9 cellular contexts compared by ENCODE assay signal in genomic region chr11:10792385-10793068, GRCh38. TPM values are rescaled to one million over a fixed set of nuclear protein-coding genes. Genes with fewer than 3 reads are reported as not detected.
DNase-seq lines count a peak whose midpoint lies in the region; FAIRE-seq and TF ChIP-seq lines count a peak whose summit lies in the region.
"Had no signal": no experiment of that assay in that cellular context is flagged by ENCODE, and none has a peak within 500 bp of the region (broad histone marks: within the 10 kb centered on the region; RNA-seq: fewer than 3 reads in every experiment).

No MANE protein-coding gene starts in this region.

- H4K20me1 ChIP-seq in MM.1S (ENCODE audit: insufficient read depth, low read length): no peaks in the 10 kb centered on the region

- no peaks in the 10 kb centered on the region for H3K9me2 ChIP-seq in MM.1S (replicated peaks; ENCODE audit: insufficient read depth, low read length)

- no peak overlapping the region for H3K9ac ChIP-seq in MM.1S (ENCODE audit: low read length)

- H3K36me3 ChIP-seq in MM.1S (replicated peaks; ENCODE audit: insufficient read depth, low read length): peaks cover 5% of the 10 kb centered on the region

- no peak for TF ChIP-seq POLR2A in H54 (IDR thresholded peaks at IDR 0.05; ENCODE audit: low read depth, low read length)

- no peaks in the 10 kb centered on the region for H3K9me3 ChIP-seq in MM.1S (replicated peaks; ENCODE audit: insufficient read depth, low read length)

- intact Hi-C loops in cardiac septum (cut with DNase I): loop anchor here (2.0 to 5.0 kb wide), 2 partner anchors 140 to 230 kb away; no protein-coding TSS in a partner anchor

- H3K27ac ChIP-seq in MM.1S (ENCODE audit: low read length): no peak overlapping the region
- H3K27ac ChIP-seq: skin epidermis had no signal

- FAIRE-seq in H54 (lab: Jason Lieb, UNC): no peak

- in situ Hi-C loops in G401 (cut with HindIII; ENCODE audit: low sequenced_read_pairs): no loop called here

- H2AFZ ChIP-seq in MM.1S (ENCODE audit: low read length): peak overlapping the region; percentile 41

- H3F3A ChIP-seq in MM.1S (ENCODE audit: insufficient read depth, low read length): peaks cover 23% of the 10 kb centered on the region

- H3K27me3 ChIP-seq in MM.1S (replicated peaks; ENCODE audit: insufficient read depth, low read length): no peaks in the 10 kb centered on the region

- H3K4me1 ChIP-seq in MM.1S (ENCODE audit: low read length): no peaks in the 10 kb centered on the region

- no peaks in the 10 kb centered on the region for H3K79me2 ChIP-seq in MM.1S (ENCODE audit: low read length)

- H3K4me2 ChIP-seq in MM.1S (ENCODE audit: low read depth, low read length): peak overlapping the region; percentile 65

- TF ChIP-seq CTCF in MM.1S (IDR thresholded peaks at IDR 0.05; ENCODE audit: low read length): peak; percentile 95

- peak overlapping the region; percentile 12; the same call in 1 of the 2 replicates for H3K4me3 ChIP-seq in MM.1S (ENCODE audit: low read length)
- H3K4me3 ChIP-seq: skin epidermis had no signal

- DNase-seq in G401 (ENCODE audit: low spot score) (peak; percentile 66), H54 (ENCODE audit: insufficient read length, low spot score) (peak; percentile 84), MM.1S (peak; percentile 79), SKM-1 treated with dmso at 0.1 percent for 144 hours (lab: John Stamatoyannopoulos, UW; ENCODE audit: unreplicated experiment) (peak; percentile 72), cardiac septum (ENCODE audit: low spot score) (peak; percentile 94), putamen (ENCODE audit: low spot score) (peak; percentile 42), GOT3 (lab: John Stamatoyannopoulos, UW) (no peak)
- DNase-seq in activated naive CD4-positive, alpha-beta T cell treated with anti-CD3 and anti-CD28 coated beads, Interleukin-2, amount 50 U/mL, for 16 hours: peak; percentile 83

RNA-seq across cellular contexts. Expression of gene EIF4G2, which starts 16.2 kb away (rescaled TPM):
- total RNA-seq in G401 (2014; rRNA removed; shearing (Covaris generic)): 592 and 772 TPM in 2 replicates
- total RNA-seq in cardiac septum: 765 TPM

RNA-seq across cellular contexts. Expression of gene CTR9, which starts 41.5 kb away (rescaled TPM):
- 16.7 and 34.0 TPM in 2 replicates for total RNA-seq in G401 (2014; rRNA removed; shearing (Covaris generic))
- total RNA-seq in cardiac septum: 27.6 TPM
